9 cellular contexts compared by ENCODE assay signal in genomic region chr9:92180669-92181181, GRCh38.
DNase-seq lines count a peak whose midpoint lies in the region; FAIRE-seq and TF ChIP-seq lines count a peak whose summit lies in the region.
"Had no signal": no experiment of that assay in that cellular context is flagged by ENCODE, and none has a peak within 500 bp of the region (broad histone marks: within the 10 kb centered on the region; RNA-seq: fewer than 3 reads in every experiment).

No MANE protein-coding gene starts in this region.

- H3K4me3 Mint-ChIP-seq in MCF 10A (ENCODE audit: unreplicated experiment), result no peak overlapping the region
- H3K4me3 Mint-ChIP-seq: B cell had no signal

- H3K36me3 Mint-ChIP-seq in MCF 10A (ENCODE audit: insufficient read depth, unreplicated experiment), result no peaks in the 10 kb centered on the region

- no peaks in the 10 kb centered on the region for H3K36me3 ChIP-seq in breast epithelium

- no peak overlapping the region for H3K27ac ChIP-seq in breast epithelium

- no peak overlapping the region for H3K27ac Mint-ChIP-seq in MCF 10A (ENCODE audit: low read depth, unreplicated experiment)
- H3K27ac Mint-ChIP-seq: B cell had no signal

- TF ChIP-seq POLR2A in breast epithelium (IDR thresholded peaks at IDR 0.05), result no peak

- TF ChIP-seq CTCF in MCF 10A (IDR thresholded peaks at IDR 0.05; ENCODE audit: unreplicated experiment) (no peak), breast epithelium (IDR thresholded peaks at IDR 0.05) (no peak), fibroblast of mammary gland (conservative IDR thresholded peaks at IDR 0.05; ENCODE audit: control insufficient read depth, insufficient read depth, low read depth, low read length) (no peak)

- POLR2A ChIA-PET in MCF 10A (lab: Yijun Ruan, JAX), result no interaction called here

- H3K9me3 Mint-ChIP-seq in MCF 10A (ENCODE audit: unreplicated experiment), result peaks cover 8% of the 10 kb centered on the region

- H3K4me3 ChIP-seq in breast epithelium (no peak overlapping the region), fibroblast of mammary gland (ENCODE audit: control insufficient read depth, low read depth, low read length) (no peak overlapping the region)

- DNase-seq in MCF 10A (ENCODE audit: unreplicated experiment) (peak; percentile 56), breast epithelium (ENCODE audit: low spot score in 2 of 2) (no peak), RCC 7860 (ENCODE audit: low spot score) (peak; percentile 72), fibroblast of mammary gland (ENCODE audit: low read depth) (peak; percentile 58), stromal cell of bone marrow (ENCODE audit: low read depth) (peak; percentile 47), activated gamma-delta T cell treated with Interleukin-2 at 50 U/mL for 16 hours (no peak), OCI-M2 (lab: John Stamatoyannopoulos, UW; ENCODE audit: unreplicated experiment) (no peak), NAMALWA (ENCODE audit: low spot score) (no peak)

- CTCF ChIA-PET in MCF 10A (lab: Yijun Ruan, JAX), result interaction anchor here (0.6 to 2.4 kb wide), 5 partner anchors 10 to 42 kb away, joined by 3 to 11 read pairs (median 5); no protein-coding TSS in a partner anchor

- H3K27me3 ChIP-seq in breast epithelium, result no peaks in the 10 kb centered on the region

- BruUV-seq in MCF 10A (replicated peaks; lab: Mats Ljungman, UMichigan), result no TSS peak

- no peaks in the 10 kb centered on the region for H3K4me1 ChIP-seq in breast epithelium

- H3K9me3 ChIP-seq in breast epithelium, result peaks cover 0 to 7% of the 10 kb centered on the region in 2 donors

- peak; percentile 80 for FAIRE-seq in RCC 7860 (lab: Jason Lieb, UNC)

- peaks cover 17% of the 10 kb centered on the region for H3K27me3 Mint-ChIP-seq in MCF 10A (ENCODE audit: insufficient read depth, unreplicated experiment)

- H3K4me1 Mint-ChIP-seq in MCF 10A (ENCODE audit: insufficient read depth, unreplicated experiment), result peaks cover 5% of the 10 kb centered on the region

- intact Hi-C loops in MCF 10A (cut with micrococcal nuclease) (no loop called here), breast epithelium (cut with DNase I; ENCODE audit: low total_unique reads) (no loop called here)

Comparison
In these comparisons a context has a peak if more than half of its experiments do, and no peak if none do; other contexts are left out.
1. DNase-seq: peak in MCF 10A (single experiment), RCC 7860 (single experiment), fibroblast of mammary gland (single experiment) and stromal cell of bone marrow (single experiment); none in breast epithelium (0 of 2), activated gamma-delta T cell treated with Interleukin-2 at 50 U/mL for 16 hours (single experiment), OCI-M2 (single experiment) and NAMALWA (single experiment).